Comparison of ENCODE assay signal across 1 cellular context in the genomic region with DNA sequence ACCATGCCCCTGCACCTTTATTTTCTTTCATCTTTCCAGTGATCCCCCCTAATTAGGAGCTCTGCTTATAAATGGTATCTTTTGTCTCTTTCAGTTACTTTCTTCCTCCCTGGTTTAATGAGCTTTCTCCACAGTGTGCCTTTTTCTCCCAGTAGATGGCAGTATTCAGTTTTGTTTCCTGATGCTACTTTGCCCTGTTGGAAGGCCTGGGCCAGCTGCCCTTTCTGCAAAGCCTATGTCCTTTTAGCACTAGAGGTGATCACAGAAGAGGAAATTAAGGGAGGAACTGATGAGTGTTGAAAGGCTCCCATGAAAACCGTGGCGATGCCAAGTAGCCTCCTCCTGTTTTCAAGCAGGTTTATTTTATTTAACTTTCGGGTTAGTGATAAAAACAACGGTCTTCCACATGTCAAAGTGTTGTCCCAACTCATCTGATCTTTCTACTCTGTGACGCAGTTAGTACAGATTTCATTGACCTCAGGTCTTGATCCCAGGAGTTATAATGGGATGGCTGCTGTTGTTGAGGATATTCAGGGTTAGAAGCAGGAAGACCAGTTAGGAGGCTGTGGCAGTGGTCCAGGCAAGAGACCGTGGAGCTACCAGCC.
TF ChIP-seq lines count a peak whose summit lies in the region.

No MANE protein-coding gene starts in this region.

TF ChIP-seq in GM23338, 12 proteins besides CTCF, POLR2A, EP300 and RAD21 (continued from another document):
- no peak for TF ChIP-seq REST (IDR thresholded peaks at IDR 0.05; ENCODE audit: unreplicated experiment)
- no peak for TF ChIP-seq ZNF331 (CRISPR knock-in tag; IDR thresholded peaks at IDR 0.05; ENCODE audit: low read depth)
- TF ChIP-seq STAT1 (IDR thresholded peaks at IDR 0.05; ENCODE audit: unreplicated experiment): no peak
- TF ChIP-seq JUNB (IDR thresholded peaks at IDR 0.05; ENCODE audit: unreplicated experiment): no peak
- TF ChIP-seq, protein P1, sequence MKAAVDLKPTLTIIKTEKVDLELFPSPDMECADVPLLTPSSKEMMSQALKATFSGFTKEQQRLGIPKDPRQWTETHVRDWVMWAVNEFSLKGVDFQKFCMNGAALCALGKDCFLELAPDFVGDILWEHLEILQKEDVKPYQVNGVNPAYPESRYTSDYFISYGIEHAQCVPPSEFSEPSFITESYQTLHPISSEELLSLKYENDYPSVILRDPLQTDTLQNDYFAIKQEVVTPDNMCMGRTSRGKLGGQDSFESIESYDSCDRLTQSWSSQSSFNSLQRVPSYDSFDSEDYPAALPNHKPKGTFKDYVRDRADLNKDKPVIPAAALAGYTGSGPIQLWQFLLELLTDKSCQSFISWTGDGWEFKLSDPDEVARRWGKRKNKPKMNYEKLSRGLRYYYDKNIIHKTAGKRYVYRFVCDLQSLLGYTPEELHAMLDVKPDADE (IDR thresholded peaks at IDR 0.05): no peak
- no peak for TF ChIP-seq EZH2 (IDR thresholded peaks at IDR 0.05; ENCODE audit: low read depth, unreplicated experiment)
- no peak for TF ChIP-seq EZH2phosphoT487 (IDR thresholded peaks at IDR 0.05; ENCODE audit: unreplicated experiment)
